Comparison of ENCODE assay signal across 20 cellular contexts in genomic region chr17:27342059-27342458, GRCh38.
"Had no signal": no experiment of that assay in that cellular context is flagged by ENCODE, and none has a peak within 500 bp of the region (broad histone marks: within the 10 kb centered on the region; RNA-seq: fewer than 3 reads in every experiment).

No MANE protein-coding gene starts in this region.

- H2AFZ ChIP-seq: neural progenitor cell had no signal

- H3K4me3 Mint-ChIP-seq: activated naive CD4-positive, alpha-beta T cell treated with anti-CD3 and anti-CD28 coated beads for 36 hours; activated naive CD8-positive, alpha-beta T cell treated with anti-CD3 and anti-CD28 coated beads, Interleukin-2, amount 10 ng/mL, durations not matched to agents 7 days and 5 days; neural progenitor cell; stimulated activated naive CD8-positive, alpha-beta T cell treated with anti-CD3 and anti-CD28 coated beads, Interleukin-15, Interleukin-2, amounts not matched to agents 100 ng/mL and 50 ng/mL, for 24 hours; T-cell; T-helper 2 cell treated with Interferon-gamma antibody and Interleukin-4, amounts not matched to agents 5 μg/mL and 100 μg/mL, for 36 hours had no signal

- DNase-seq: activated CD8-positive, alpha-beta memory T cell treated with anti-CD3 and anti-CD28 coated beads for 24 hours; activated CD8-positive, alpha-beta memory T cell treated with anti-CD3 and anti-CD28 coated beads, Interleukin-2, amount 50 U/mL, for 48 hours; activated effector memory CD4-positive, alpha-beta T cell treated with Interleukin-2 at 50 U/mL for 16 hours; activated naive CD4-positive, alpha-beta T cell treated with anti-CD3 and anti-CD28 coated beads for 36 hours; activated naive CD8-positive, alpha-beta T cell treated with anti-CD3 and anti-CD28 coated beads, Interleukin-2, amount 10 ng/mL, durations not matched to agents 7 days and 5 days; activated T-cell treated with anti-CD3 and anti-CD28 coated beads, Interleukin-2, amount 50 U/mL, for 48 hours; amniotic stem cell; cortex of kidney; heart left ventricle; left ventricle myocardium superior; right cardiac atrium; stimulated activated CD4-positive, alpha-beta T cell treated with anti-CD3 and anti-CD28 coated beads, Interleukin-12 subunit alpha, Interleukin-12 subunit beta, amount 100 ng/mL, for 4 hours; stimulated activated CD4-positive, alpha-beta T cell treated with anti-CD3 and anti-CD28 coated beads, Interleukin-4, amount 100 ng/mL, for 4 hours; T-cell; tibial artery; WERI-Rb-1 had no signal

- H3K27ac ChIP-seq: epithelial cell of prostate, neural progenitor cell, tibial artery, WERI-Rb-1 had no signal

- H3K36me3 Mint-ChIP-seq: activated naive CD8-positive, alpha-beta T cell treated with anti-CD3 and anti-CD28 coated beads, Interleukin-2, amount 10 ng/mL, durations not matched to agents 7 days and 5 days; T-cell had no signal

- H3K27me3 ChIP-seq: heart left ventricle, neural progenitor cell, tibial artery had no signal

- H3K4me3 ChIP-seq: heart left ventricle, neural progenitor cell, tibial artery had no signal

- H3K27ac Mint-ChIP-seq: activated naive CD4-positive, alpha-beta T cell treated with anti-CD3 and anti-CD28 coated beads for 36 hours; activated naive CD8-positive, alpha-beta T cell treated with anti-CD3 and anti-CD28 coated beads, Interleukin-2, amount 10 ng/mL, durations not matched to agents 7 days and 5 days; neural progenitor cell; stimulated activated naive CD8-positive, alpha-beta T cell treated with anti-CD3 and anti-CD28 coated beads, Interleukin-15, Interleukin-2, amounts not matched to agents 100 ng/mL and 50 ng/mL, for 24 hours; T-cell; T-helper 2 cell treated with Interferon-gamma antibody and Interleukin-4, amounts not matched to agents 5 μg/mL and 100 μg/mL, for 36 hours had no signal

- H3K9ac ChIP-seq: neural progenitor cell had no signal

- H3K9me3 Mint-ChIP-seq: activated naive CD4-positive, alpha-beta T cell treated with anti-CD3 and anti-CD28 coated beads for 36 hours; activated naive CD8-positive, alpha-beta T cell treated with anti-CD3 and anti-CD28 coated beads, Interleukin-2, amount 10 ng/mL, durations not matched to agents 7 days and 5 days; neural progenitor cell; stimulated activated naive CD8-positive, alpha-beta T cell treated with anti-CD3 and anti-CD28 coated beads, Interleukin-15, Interleukin-2, amounts not matched to agents 100 ng/mL and 50 ng/mL, for 24 hours; T-cell; T-helper 2 cell treated with Interferon-gamma antibody and Interleukin-4, amounts not matched to agents 5 μg/mL and 100 μg/mL, for 36 hours had no signal

- H3K36me3 ChIP-seq: heart left ventricle, neural progenitor cell, tibial artery, WERI-Rb-1 had no signal

- H3K9me3 ChIP-seq: heart left ventricle, tibial artery had no signal

- H3K4me2 ChIP-seq: neural progenitor cell had no signal
